Comparison of ENCODE assay signal across 1 cellular context in the genomic region with DNA sequence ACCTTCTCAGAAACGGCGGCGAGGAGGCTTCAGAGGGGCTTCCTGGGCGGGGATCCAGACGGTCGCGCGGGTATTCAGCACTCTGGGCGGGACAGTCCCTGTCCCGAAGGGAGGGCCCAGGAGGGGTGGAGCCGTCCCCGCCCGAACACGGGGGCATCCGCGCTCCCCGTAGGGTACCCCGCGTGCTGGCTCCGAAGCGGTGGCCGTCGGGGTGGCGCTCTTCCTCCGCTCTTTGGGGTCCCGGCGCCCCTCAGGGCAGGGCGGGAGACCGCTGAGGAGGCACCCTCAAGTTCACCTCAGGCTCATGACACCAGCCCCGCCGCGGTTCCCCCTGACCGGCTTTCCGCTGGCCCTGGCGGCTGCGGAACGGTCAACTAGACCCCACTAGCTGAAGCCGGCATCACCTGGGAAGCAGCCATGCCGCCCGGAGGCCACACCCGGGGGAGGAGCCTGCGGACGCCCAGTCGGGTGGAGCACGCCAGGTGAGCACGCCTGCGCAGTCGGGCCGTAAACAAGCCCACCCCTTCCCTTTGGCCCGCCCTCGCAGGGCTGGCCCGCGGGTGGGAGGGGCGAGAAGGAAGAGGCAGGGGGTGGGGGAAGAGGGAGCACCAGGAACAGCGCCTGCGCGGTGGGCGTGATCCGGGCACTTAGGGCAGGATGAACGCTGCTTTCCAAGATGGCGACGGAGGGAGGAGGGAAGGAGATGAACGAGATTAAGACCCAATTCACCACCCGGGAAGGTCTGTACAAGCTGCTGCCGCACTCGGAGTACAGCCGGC.
TF ChIP-seq lines count a peak whose summit lies in the region.

Gene WDR20 (plus strand): TSS at position 650 of the 779 bp plus-strand sequence. CDS start 27 bp downstream, at position 677.

TF ChIP-seq in HepG2, 621 proteins besides CTCF, POLR2A, EP300 and RAD21 (continued from another document):
- 0 out of 2 replicates have a peak, but pooled peaks have one; percentile 12 for TF ChIP-seq ZXDC (CRISPR knock-in tag; IDR thresholded peaks at IDR 0.05)
- TF ChIP-seq MED1 (CRISPR knock-in tag; IDR thresholded peaks at IDR 0.05) = peak; percentile 46
- no peak for TF ChIP-seq GPBP1L1 (CRISPR knock-in tag; IDR thresholded peaks at IDR 0.05)
- no peak for TF ChIP-seq LCORL (IDR thresholded peaks at IDR 0.05)
- TF ChIP-seq LCORL (CRISPR knock-in tag; IDR thresholded peaks at IDR 0.05) = peak; percentile 82
- no peak for TF ChIP-seq SP1 (IDR thresholded peaks at IDR 0.05)
- TF ChIP-seq SP1 (CRISPR knock-in tag; IDR thresholded peaks at IDR 0.05) = peak; percentile 71; the same call in 1 of the 2 replicates
- no peak for TF ChIP-seq ZNF570 (CRISPR knock-in tag; IDR thresholded peaks at IDR 0.05; ENCODE audit: borderline replicate concordance)
